ENCODE assay signal across 8 cellular contexts in genomic region chr3:144294659-144295538, GRCh38.
DNase-seq lines count a peak whose midpoint lies in the region; ATAC-seq, FAIRE-seq and TF ChIP-seq lines count a peak whose summit lies in the region.

No MANE protein-coding gene starts in this region.

- TF ChIP-seq EP300 in GM12878 (IDR thresholded peaks at IDR 0.05; ENCODE audit: borderline replicate concordance in 1 of 2, control insufficient read depth in 1 of 2, low read depth in 2 of 2, low read length in 2 of 2): peak; percentile 30 to 62; a peak in 2 of 4 replicates

- no peaks in the 10 kb centered on the region for H3K9me3 Mint-ChIP-seq in activated T-helper 1 cell treated with anti-CD3 and anti-CD28 coated beads, Interleukin-12 subunit alpha, Interleukin-12 subunit beta, Interleukin-2, Interleukin-4 antibody, amounts not matched to agents 30 ng/mL and 10 ng/mL and 1 ng/mL, durations not matched to agents 14 hours and 24 hours and 36 hours

- no peaks in the 10 kb centered on the region for H3K79me2 ChIP-seq in GM12878 (ENCODE audit: control insufficient read depth, insufficient read depth, low read length)

- H3K9me3 ChIP-seq in GM12878 (replicated peaks; ENCODE audit: control insufficient read depth, insufficient read depth, low read length): peaks cover 2% of the 10 kb centered on the region

- no peak overlapping the region for H2AFZ ChIP-seq in GM12878 (ENCODE audit: control insufficient read depth, low read depth, low read length)

- TF ChIP-seq RAD21 in GM12878 (IDR thresholded peaks at IDR 0.05; ENCODE audit: insufficient read depth, low read depth, low read length): peak; percentile 26; the same call in 1 of the 2 replicates

- peaks cover 5% of the 10 kb centered on the region for H3K27me3 Mint-ChIP-seq in activated T-helper 1 cell treated with anti-CD3 and anti-CD28 coated beads, Interleukin-12 subunit alpha, Interleukin-12 subunit beta, Interleukin-2, Interleukin-4 antibody, amounts not matched to agents 30 ng/mL and 10 ng/mL and 1 ng/mL, durations not matched to agents 14 hours and 24 hours and 36 hours (ENCODE audit: insufficient read depth)

- no peak overlapping the region; the same call in 1 of the 2 replicates for H3K9ac ChIP-seq in GM12878 (ENCODE audit: control insufficient read depth, insufficient read depth, low read length)

- peak; percentile 65 for FAIRE-seq in GM12878 (lab: Jason Lieb, UNC)

- CTCF ChIA-PET in GM12878 (lab: Yijun Ruan, JAX): no interaction called here

- SMC1A ChIA-PET in GM12878 (lab: Charles Lee; ENCODE audit: uncharacterized antibody, unreplicated experiment): interaction anchor here (0.8 to 1.2 kb wide), 2 partner anchors 38 to 167 kb away, joined by 3 read pairs; no protein-coding TSS in a partner anchor

- H3K4me3 ChIP-seq in GM12878: no peak overlapping the region

- POLR2A ChIA-PET in GM12878 (lab: Charles Lee): no interaction called here

- peaks cover 16% of the 10 kb centered on the region for H3K4me1 Mint-ChIP-seq in activated T-helper 1 cell treated with anti-CD3 and anti-CD28 coated beads, Interleukin-12 subunit alpha, Interleukin-12 subunit beta, Interleukin-2, Interleukin-4 antibody, amounts not matched to agents 30 ng/mL and 10 ng/mL and 1 ng/mL, durations not matched to agents 14 hours and 24 hours and 36 hours (ENCODE audit: low read depth)

- no peaks in the 10 kb centered on the region for H4K20me1 ChIP-seq in GM12878 (ENCODE audit: control insufficient read depth, insufficient read depth)

- no peak overlapping the region for H3K4me3 Mint-ChIP-seq in activated T-helper 1 cell treated with anti-CD3 and anti-CD28 coated beads, Interleukin-12 subunit alpha, Interleukin-12 subunit beta, Interleukin-2, Interleukin-4 antibody, amounts not matched to agents 30 ng/mL and 10 ng/mL and 1 ng/mL, durations not matched to agents 14 hours and 24 hours and 36 hours

- peak overlapping the region; percentile 61 for H3K27ac ChIP-seq in GM12878 (ENCODE audit: control insufficient read depth, insufficient read depth)

- peak; percentile 88 for ATAC-seq in GM18505 (IDR thresholded peaks at IDR 0.05; ENCODE audit: unreplicated experiment)
- peak; percentile 87 for ATAC-seq in HG03039 (IDR thresholded peaks at IDR 0.05; ENCODE audit: unreplicated experiment)
- peak; percentile 87 for ATAC-seq in GM12878

- no peaks in the 10 kb centered on the region for H3K36me3 ChIP-seq in GM12878 (ENCODE audit: control insufficient read depth in 2 of 2, insufficient read depth in 2 of 2, low read length in 1 of 2)

- H3K27ac Mint-ChIP-seq in activated T-helper 1 cell treated with anti-CD3 and anti-CD28 coated beads, Interleukin-12 subunit alpha, Interleukin-12 subunit beta, Interleukin-2, Interleukin-4 antibody, amounts not matched to agents 30 ng/mL and 10 ng/mL and 1 ng/mL, durations not matched to agents 14 hours and 24 hours and 36 hours: no peak overlapping the region

- H3K27me3 ChIP-seq in GM12878 (replicated peaks in 1 of 2; ENCODE audit: control insufficient read depth in 2 of 2, insufficient read depth in 2 of 2, low read length in 1 of 2): no peaks in the 10 kb centered on the region

- RAD21 ChIA-PET in GM12878 (lab: Charles Lee; ENCODE audit: unreplicated experiment): no interaction called here

- H3K4me1 ChIP-seq in GM12878 (ENCODE audit: control insufficient read depth, insufficient read depth, low read length): peaks cover 16% of the 10 kb centered on the region

- 51% methylated on average over 2 of the region's 2 CpGs for WGBS in GM12878 (ENCODE audit: insufficient coverage, insufficient replicate concordance, low lambda C conversion rate, missing lambda C conversion rate)

- H3K36me3 Mint-ChIP-seq in activated T-helper 1 cell treated with anti-CD3 and anti-CD28 coated beads, Interleukin-12 subunit alpha, Interleukin-12 subunit beta, Interleukin-2, Interleukin-4 antibody, amounts not matched to agents 30 ng/mL and 10 ng/mL and 1 ng/mL, durations not matched to agents 14 hours and 24 hours and 36 hours (ENCODE audit: low read depth): no peaks in the 10 kb centered on the region

- DNase-seq in GM20000 (ENCODE audit: low spot score) (peak; percentile 30), GM12878 (ENCODE audit: low read depth, low spot score) (peak; percentile 66), NCI-H345 treated with DMSO at 0.1 percent for 48 hours (lab: John Stamatoyannopoulos, UW; ENCODE audit: unreplicated experiment) (no peak)
- no peak for DNase-seq in stimulated activated CD4-positive, alpha-beta T cell treated with anti-CD3 and anti-CD28 coated beads, Interleukin-4, amount 100 ng/mL, for 1 hour
- no peak for DNase-seq in activated effector memory CD4-positive, alpha-beta T cell treated with anti-CD3 and anti-CD28 coated beads, Interleukin-2, amount 50 U/mL, for 16 hours
- no peak for DNase-seq in activated T-helper 1 cell treated with anti-CD3 and anti-CD28 coated beads, Interleukin-12 subunit alpha, Interleukin-12 subunit beta, Interleukin-2, Interleukin-4 antibody, amounts not matched to agents 30 ng/mL and 10 ng/mL and 1 ng/mL, durations not matched to agents 14 hours and 24 hours and 36 hours (ENCODE audit: low spot score)

- intact Hi-C loops in GM12878 (cut with micrococcal nuclease; ENCODE audit: unreplicated experiment): loop anchor here (2.0 kb wide), 1 partner anchor 322 kb away; no protein-coding TSS in a partner anchor
- intact Hi-C loops in activated T-helper 1 cell treated with anti-CD3 and anti-CD28 coated beads, Interleukin-12 subunit alpha, Interleukin-12 subunit beta, Interleukin-2, Interleukin-4 antibody, amounts not matched to agents 30 ng/mL and 10 ng/mL and 1 ng/mL, durations not matched to agents 14 hours and 24 hours and 36 hours (cut with micrococcal nuclease): loop anchor here (5.0 kb wide), 1 partner anchor 323 kb away; the partner anchor contains the start of gene DIPK2A

- H3K4me2 ChIP-seq in GM12878 (ENCODE audit: control insufficient read depth, insufficient read depth): peak overlapping the region; percentile 59; the same call in 1 of the 2 replicates

- no TSS peak for BruUV-seq in GM12878 (replicated peaks; lab: Mats Ljungman, UMichigan)

- in situ Hi-C loops in GM12878 (cut with MboI): no loop called here

- TF ChIP-seq POLR2A in GM18505 (IDR thresholded peaks at IDR 0.05; ENCODE audit: borderline replicate concordance, extremely low read depth, insufficient read depth, insufficient read length) (no peak), GM12878 (IDR thresholded peaks at IDR 0.05; ENCODE audit: low read depth, low read length) (no peak)

- TF ChIP-seq CTCF in GM20000 (IDR thresholded peaks at IDR 0.05; ENCODE audit: extremely low read depth, missing control alignments): no peak
- TF ChIP-seq CTCF in GM12878 (IDR thresholded peaks at IDR 0.05 in 2 of 3, conservative IDR thresholded peaks at IDR 0.05 in 1 of 3; ENCODE audit: control insufficient read depth in 2 of 3, extremely low read depth in 1 of 3, insufficient read depth in 1 of 3, low read depth in 3 of 3, low read length in 3 of 3): no peak

TF ChIP-seq in GM12878, 131 proteins besides CTCF, POLR2A, EP300 and RAD21 (continues in another document):
- TF ChIP-seq POLR2AphosphoS5 (IDR thresholded peaks at IDR 0.05; ENCODE audit: low read length) (no peak), POU2F2 (IDR thresholded peaks at IDR 0.05; ENCODE audit: borderline replicate concordance, low read depth, low read length) (0 out of 3 replicates have a peak, but pooled peaks have one; percentile 44), MEF2A (IDR thresholded peaks at IDR 0.05; ENCODE audit: insufficient read depth, low read depth, low read length) (peak; percentile 77), JUNB (IDR thresholded peaks at IDR 0.05) (peak; percentile 97), RUNX3 (IDR thresholded peaks at IDR 0.05; ENCODE audit: low read length) (peak; percentile 96), JUND (IDR thresholded peaks at IDR 0.05; ENCODE audit: low read depth, low read length) (no peak), ZSCAN29 (IDR thresholded peaks at IDR 0.05) (no peak), RFX5 (IDR thresholded peaks at IDR 0.05; ENCODE audit: low read depth, low read length) (no peak), USF2 (IDR thresholded peaks at IDR 0.05; ENCODE audit: borderline replicate concordance, low read depth, low read length) (no peak), STAT3 (IDR thresholded peaks at IDR 0.05; ENCODE audit: low read depth, low read length) (no peak), CREM (IDR thresholded peaks at IDR 0.05; ENCODE audit: low read depth) (peak; percentile 92), ZNF24 (IDR thresholded peaks at IDR 0.05) (no peak)
- TF ChIP-seq, protein P1, sequence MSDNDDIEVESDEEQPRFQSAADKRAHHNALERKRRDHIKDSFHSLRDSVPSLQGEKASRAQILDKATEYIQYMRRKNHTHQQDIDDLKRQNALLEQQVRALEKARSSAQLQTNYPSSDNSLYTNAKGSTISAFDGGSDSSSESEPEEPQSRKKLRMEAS (IDR thresholded peaks at IDR 0.05; ENCODE audit: low read depth, low read length): no peak

Comparison
In these comparisons a context has a peak if more than half of its experiments do, and no peak if none do; other contexts are left out.
1. DNase-seq: peak in GM20000 (single experiment) and GM12878 (single experiment); none in stimulated activated CD4-positive, alpha-beta T cell treated with anti-CD3 and anti-CD28 coated beads, Interleukin-4, amount 100 ng/mL, for 1 hour (single experiment), NCI-H345 treated with DMSO at 0.1 percent for 48 hours (single experiment), activated effector memory CD4-positive, alpha-beta T cell treated with anti-CD3 and anti-CD28 coated beads, Interleukin-2, amount 50 U/mL, for 16 hours (single experiment) and activated T-helper 1 cell treated with anti-CD3 and anti-CD28 coated beads, Interleukin-12 subunit alpha, Interleukin-12 subunit beta, Interleukin-2, Interleukin-4 antibody, amounts not matched to agents 30 ng/mL and 10 ng/mL and 1 ng/mL, durations not matched to agents 14 hours and 24 hours and 36 hours (single experiment).
2. Peak in every context shown above with its lines, with median percentiles within 50 percentile points of each other: ATAC-seq.